10 cellular contexts compared by ENCODE assay signal in genomic region chr16:15882563-15882962, GRCh38. TPM values are rescaled to one million over a fixed set of nuclear protein-coding genes. Genes with fewer than 3 reads are reported as not detected.
"Had no signal": no experiment of that assay in that cellular context is flagged by ENCODE, and none has a peak within 500 bp of the region (broad histone marks: within the 10 kb centered on the region; RNA-seq: fewer than 3 reads in every experiment).

No MANE protein-coding gene starts in this region.

- H3K9ac ChIP-seq: GM23248, KMS-11 had no signal

- H3K4me3 ChIP-seq: GM23248, HAP-1 had no signal

- ATAC-seq: HCT116 had no signal

- H2AFZ ChIP-seq: GM23248 had no signal

- H3K9me3 ChIP-seq: HAP-1 had no signal

- DNase-seq: GM23248, GOT3, H7, IMR-90, KBM-7 had no signal

- H3K27ac ChIP-seq: GM23248, KMS-11 had no signal

- H3K4me2 ChIP-seq: KMS-11 had no signal

RNA-seq across cellular contexts. Expression of gene MYH11, which starts 25.7 kb away (rescaled TPM):
- total RNA-seq: GM23248, H4, H7, HT-29 had no signal
